Comparison of ENCODE assay signal across 9 cellular contexts in genomic region chr10:22629843-22630228, GRCh38.
DNase-seq lines count a peak whose midpoint lies in the region; ATAC-seq and TF ChIP-seq lines count a peak whose summit lies in the region.
"Had no signal": no experiment of that assay in that cellular context is flagged by ENCODE, and none has a peak within 500 bp of the region (broad histone marks: within the 10 kb centered on the region; RNA-seq: fewer than 3 reads in every experiment).

No MANE protein-coding gene starts in this region.

- peak overlapping the region; percentile 52 for H3K27ac ChIP-seq in mesodermal cell (ENCODE audit: low read depth, low read length, severe bottlenecking)

- ATAC-seq in GM19328 (IDR thresholded peaks at IDR 0.05; ENCODE audit: unreplicated experiment), result no peak

- TF ChIP-seq CTCF in GM12865 (IDR thresholded peaks at IDR 0.05; ENCODE audit: insufficient read depth, low read depth, low read length, missing control alignments) (no peak), HFFc6 (IDR thresholded peaks at IDR 0.05) (no peak)

- H3K4me1 ChIP-seq in mesodermal cell (ENCODE audit: control insufficient read depth, insufficient read depth, low read length, poor library complexity, severe bottlenecking), result peaks cover 56% of the 10 kb centered on the region

- H3K36me3 ChIP-seq in mesodermal cell (ENCODE audit: control insufficient read depth, insufficient read depth, low read length), result no peaks in the 10 kb centered on the region

- H3K4me3 ChIP-seq in GM12865 (ENCODE audit: low read depth, low read length), result peak overlapping the region; percentile 41
- H3K4me3 ChIP-seq in mesodermal cell (ENCODE audit: extremely low read depth, insufficient read depth, low read length, poor library complexity, severe bottlenecking), result no peak overlapping the region

- H3K4me1 Mint-ChIP-seq in HFFc6 (ENCODE audit: low read depth), result peaks cover 72% of the 10 kb centered on the region
- peaks cover 83% of the 10 kb centered on the region for H3K4me1 Mint-ChIP-seq in T-helper 2 cell treated with Interferon-gamma antibody and Interleukin-4, amounts not matched to agents 5 μg/mL and 100 μg/mL, for 36 hours (ENCODE audit: low read depth)

- no peaks in the 10 kb centered on the region for H3K27me3 Mint-ChIP-seq in HFFc6 (ENCODE audit: insufficient read depth)
- H3K27me3 Mint-ChIP-seq in T-helper 2 cell treated with Interferon-gamma antibody and Interleukin-4, amounts not matched to agents 5 μg/mL and 100 μg/mL, for 36 hours (ENCODE audit: low read depth), result no peaks in the 10 kb centered on the region

- WGBS in mesodermal cell (ENCODE audit: insufficient coverage in 2 of 2), 2 experiments, result 89 to 100% methylated on average over 1 to 3 of the region's 4 CpGs

- H3K27ac Mint-ChIP-seq in HFFc6, result peak overlapping the region; percentile 58
- H3K27ac Mint-ChIP-seq in T-helper 2 cell treated with Interferon-gamma antibody and Interleukin-4, amounts not matched to agents 5 μg/mL and 100 μg/mL, for 36 hours, result peak overlapping the region; percentile 94

- peaks cover 14% of the 10 kb centered on the region for H3K36me3 Mint-ChIP-seq in HFFc6 (ENCODE audit: low read depth)
- peaks cover 16% of the 10 kb centered on the region for H3K36me3 Mint-ChIP-seq in T-helper 2 cell treated with Interferon-gamma antibody and Interleukin-4, amounts not matched to agents 5 μg/mL and 100 μg/mL, for 36 hours (ENCODE audit: low read depth)

- H3K9me3 Mint-ChIP-seq in HFFc6, result no peaks in the 10 kb centered on the region
- no peaks in the 10 kb centered on the region for H3K9me3 Mint-ChIP-seq in T-helper 2 cell treated with Interferon-gamma antibody and Interleukin-4, amounts not matched to agents 5 μg/mL and 100 μg/mL, for 36 hours

- DNase-seq in GM12865 (ENCODE audit: low read depth), result peak; percentile 80
- no peak for DNase-seq in HFFc6
- peak; percentile 46 for DNase-seq in T-helper 2 cell treated with Interferon-gamma antibody and Interleukin-4, amounts not matched to agents 5 μg/mL and 100 μg/mL, for 36 hours (ENCODE audit: low spot score)
- DNase-seq in CD1c-positive myeloid dendritic cell (ENCODE audit: extremely low spot score), result no peak
- no peak for DNase-seq in AG08396 (ENCODE audit: low spot score)
- no peak for DNase-seq in C1 segment of cervical spinal cord (lab: John Stamatoyannopoulos, UW)
- DNase-seq: NCI-H2227 treated with DMSO at 0.1 percent for 48 hours had no signal

- H3K4me3 Mint-ChIP-seq in HFFc6, result no peak overlapping the region; the same call in 1 of the 2 replicates
- H3K4me3 Mint-ChIP-seq in T-helper 2 cell treated with Interferon-gamma antibody and Interleukin-4, amounts not matched to agents 5 μg/mL and 100 μg/mL, for 36 hours, result peak overlapping the region; percentile 87

- no peaks in the 10 kb centered on the region for H3K9me3 ChIP-seq in mesodermal cell (ENCODE audit: control insufficient read depth, low read length)

Comparison
In these comparisons a context has a peak if more than half of its experiments do, and no peak if none do; other contexts are left out.
1. DNase-seq: peak in GM12865 (single experiment) and T-helper 2 cell treated with Interferon-gamma antibody and Interleukin-4, amounts not matched to agents 5 μg/mL and 100 μg/mL, for 36 hours (single experiment); none in HFFc6 (single experiment), CD1c-positive myeloid dendritic cell (single experiment), AG08396 (single experiment) and C1 segment of cervical spinal cord (0 of 14).